Comparison of ENCODE assay signal across 36 cellular contexts in the genomic region with DNA sequence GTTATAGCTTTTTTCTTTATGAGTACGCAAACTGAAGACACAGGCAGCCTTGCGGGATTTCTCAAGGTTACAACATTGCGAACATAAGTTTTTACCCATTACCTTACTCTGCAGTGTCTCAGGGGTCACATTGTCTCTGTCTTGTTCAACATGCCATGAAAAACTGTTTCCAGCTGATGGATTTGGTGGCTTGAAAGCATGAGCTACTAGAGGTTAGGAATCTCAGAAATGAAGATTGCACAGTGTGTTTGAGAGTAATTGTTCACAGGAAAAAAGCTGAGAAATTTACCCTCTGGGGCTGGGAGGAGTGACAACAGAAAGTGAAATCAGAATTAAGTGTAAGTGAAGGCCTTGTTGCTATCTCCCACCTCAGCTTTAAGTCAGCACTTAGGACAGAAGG.
"Had no signal": no experiment of that assay in that cellular context is flagged by ENCODE, and none has a peak within 500 bp of the region (broad histone marks: within the 10 kb centered on the region; RNA-seq: fewer than 3 reads in every experiment).

No MANE protein-coding gene starts in this region.

- H3K27ac Mint-ChIP-seq: activated B cell treated with CpG ODN at 0.5 μM for 24 hours; activated CD4-positive, alpha-beta memory T cell treated with anti-CD3 and anti-CD28 coated beads for 36 hours; activated CD4-positive, alpha-beta T cell treated with anti-CD3 and anti-CD28 coated beads, Interleukin-2, amount 10 ng/mL, durations not matched to agents 24 days and 14 days; activated CD8-positive, alpha-beta T cell treated with anti-CD3 and anti-CD28 coated beads for 36 hours; activated naive CD4-positive, alpha-beta T cell treated with anti-CD3 and anti-CD28 coated beads for 36 hours; activated naive CD4-positive, alpha-beta T cell treated with anti-CD3 and anti-CD28 coated beads, Interleukin-2, amount 50 U/mL, for 72 hours; activated naive CD8-positive, alpha-beta T cell treated with anti-CD3 and anti-CD28 coated beads for 36 hours; activated T-cell treated with anti-CD3 and anti-CD28 coated beads, Interleukin-2, amount 50 U/mL, for 72 hours; activated T-helper 1 cell treated with anti-CD3 and anti-CD28 coated beads, Interleukin-12 subunit alpha, Interleukin-12 subunit beta, Interleukin-2, Interleukin-4 antibody, amounts not matched to agents 30 ng/mL and 10 ng/mL and 1 ng/mL, durations not matched to agents 14 hours and 24 hours and 36 hours; activated T-helper 17 cell treated with anti-CD3 and anti-CD28 coated beads, Interleukin-2, amount 50 U/mL, for 72 hours; T-cell; T-helper 2 cell treated with Interferon-gamma antibody and Interleukin-4, amounts not matched to agents 5 μg/mL and 100 μg/mL, for 36 hours had no signal

- ATAC-seq: activated CD8-positive, alpha-beta T cell treated with anti-CD3 and anti-CD28 coated beads for 36 hours; activated naive CD4-positive, alpha-beta T cell treated with anti-CD3 and anti-CD28 coated beads, Interleukin-2, amount 50 U/mL, for 72 hours; activated T-cell treated with anti-CD3 and anti-CD28 coated beads, Interleukin-2, amount 50 U/mL, for 4 hours; activated T-cell treated with anti-CD3 and anti-CD28 coated beads, Interleukin-2, amount 50 U/mL, for 72 hours; activated T-helper 17 cell treated with anti-CD3 and anti-CD28 coated beads, Interleukin-2, amount 50 U/mL, for 72 hours; body of pancreas; T-cell had no signal

- H3K36me3 ChIP-seq: adrenal gland, brain microvascular endothelial cell, breast epithelium had no signal

- H3K9me3 ChIP-seq: adrenal gland, body of pancreas, breast epithelium had no signal

- FAIRE-seq: astrocyte, TTC549 had no signal

- H3K4me1 Mint-ChIP-seq: activated B cell treated with CpG ODN at 0.5 μM for 24 hours; activated CD4-positive, alpha-beta T cell treated with anti-CD3 and anti-CD28 coated beads, Interleukin-2, amount 10 ng/mL, durations not matched to agents 24 days and 14 days; activated naive CD8-positive, alpha-beta T cell treated with anti-CD3 and anti-CD28 coated beads for 36 hours; activated T-helper 17 cell treated with anti-CD3 and anti-CD28 coated beads, Interleukin-2, amount 50 U/mL, for 72 hours; T-cell had no signal

- DNase-seq: activated B cell treated with CpG ODN at 0.5 μM for 24 hours; activated CD4-positive, alpha-beta memory T cell treated with anti-CD3 and anti-CD28 coated beads for 36 hours; activated CD4-positive, alpha-beta T cell treated with anti-CD3 and anti-CD28 coated beads for 4 hours; activated CD4-positive, alpha-beta T cell treated with anti-CD3 and anti-CD28 coated beads, Interleukin-2, amount 10 ng/mL, durations not matched to agents 24 days and 14 days; activated CD4-positive, alpha-beta T cell treated with anti-CD3 and anti-CD28 coated beads, Interleukin-2, amount 50 U/mL, for 1 hour; activated CD4-positive, alpha-beta T cell treated with anti-CD3 and anti-CD28 coated beads, Interleukin-2, amount 50 U/mL, for 4 hours; activated CD4-positive, CD25-positive, alpha-beta regulatory T cell treated with anti-CD3 and anti-CD28 coated beads, Interleukin-2, amount 50 U/mL, for 72 hours; activated CD8-positive, alpha-beta memory T cell treated with anti-CD3 and anti-CD28 coated beads, Interleukin-2, amount 50 U/mL, for 4 hours; activated CD8-positive, alpha-beta T cell treated with anti-CD3 and anti-CD28 coated beads for 36 hours; activated effector memory CD4-positive, alpha-beta T cell treated with anti-CD3 and anti-CD28 coated beads, Interleukin-2, amount 50 U/mL, for 16 hours; activated gamma-delta T cell treated with Interleukin-2 at 50 U/mL for 16 hours; activated naive CD4-positive, alpha-beta T cell; activated naive CD4-positive, alpha-beta T cell treated with anti-CD3 and anti-CD28 coated beads for 36 hours; activated naive CD4-positive, alpha-beta T cell treated with anti-CD3 and anti-CD28 coated beads, Interleukin-2, amount 50 U/mL, for 16 hours; activated naive CD8-positive, alpha-beta T cell treated with anti-CD3 and anti-CD28 coated beads for 36 hours; activated T-cell treated with anti-CD3 and anti-CD28 coated beads for 4 hours; activated T-cell treated with anti-CD3 and anti-CD28 coated beads, Interleukin-2, amount 50 U/mL, for 1 hour; activated T-cell treated with anti-CD3 and anti-CD28 coated beads, Interleukin-2, amount 50 U/mL, for 4 hours; activated T-cell treated with anti-CD3 and anti-CD28 coated beads, Interleukin-2, amount 50 U/mL, for 72 hours; adrenal gland; amniotic stem cell; aorta; body of pancreas; brain microvascular endothelial cell; central memory CD4-positive, alpha-beta T cell; T-cell; T-helper 2 cell; T-helper 9 cell had no signal

- H3K4me1 ChIP-seq: adrenal gland, body of pancreas, breast epithelium had no signal

- H3K4me3 Mint-ChIP-seq: activated B cell treated with CpG ODN at 0.5 μM for 24 hours; activated CD4-positive, alpha-beta memory T cell treated with anti-CD3 and anti-CD28 coated beads for 36 hours; activated CD4-positive, alpha-beta T cell treated with anti-CD3 and anti-CD28 coated beads, Interleukin-2, amount 10 ng/mL, durations not matched to agents 24 days and 14 days; activated CD8-positive, alpha-beta T cell treated with anti-CD3 and anti-CD28 coated beads for 36 hours; activated naive CD4-positive, alpha-beta T cell treated with anti-CD3 and anti-CD28 coated beads for 36 hours; activated naive CD8-positive, alpha-beta T cell treated with anti-CD3 and anti-CD28 coated beads for 36 hours; activated T-cell treated with anti-CD3 and anti-CD28 coated beads, Interleukin-2, amount 50 U/mL, for 4 hours; activated T-cell treated with anti-CD3 and anti-CD28 coated beads, Interleukin-2, amount 50 U/mL, for 72 hours; activated T-helper 1 cell treated with anti-CD3 and anti-CD28 coated beads, Interleukin-12 subunit alpha, Interleukin-12 subunit beta, Interleukin-2, Interleukin-4 antibody, amounts not matched to agents 30 ng/mL and 10 ng/mL and 1 ng/mL, durations not matched to agents 14 hours and 24 hours and 36 hours; activated T-helper 17 cell treated with anti-CD3 and anti-CD28 coated beads, Interleukin-2, amount 50 U/mL, for 72 hours; T-cell; T-helper 2 cell treated with Interferon-gamma antibody and Interleukin-4, amounts not matched to agents 5 μg/mL and 100 μg/mL, for 36 hours had no signal

- H3K27me3 ChIP-seq: adrenal gland, body of pancreas, brain microvascular endothelial cell, breast epithelium had no signal

- H3K27me3 Mint-ChIP-seq: activated B cell treated with CpG ODN at 0.5 μM for 24 hours; activated CD4-positive, alpha-beta memory T cell treated with anti-CD3 and anti-CD28 coated beads for 36 hours; activated CD4-positive, alpha-beta T cell treated with anti-CD3 and anti-CD28 coated beads, Interleukin-2, amount 10 ng/mL, durations not matched to agents 24 days and 14 days; activated CD8-positive, alpha-beta T cell treated with anti-CD3 and anti-CD28 coated beads for 36 hours; activated naive CD8-positive, alpha-beta T cell treated with anti-CD3 and anti-CD28 coated beads for 36 hours; activated T-helper 17 cell treated with anti-CD3 and anti-CD28 coated beads, Interleukin-2, amount 50 U/mL, for 72 hours; T-cell had no signal

- H3K36me3 Mint-ChIP-seq: activated CD4-positive, alpha-beta memory T cell treated with anti-CD3 and anti-CD28 coated beads for 36 hours; activated naive CD8-positive, alpha-beta T cell treated with anti-CD3 and anti-CD28 coated beads for 36 hours had no signal

- H3K4me3 ChIP-seq: adrenal gland, body of pancreas, breast epithelium had no signal

- H3K27ac ChIP-seq: adrenal gland, body of pancreas, brain microvascular endothelial cell, breast epithelium, VCaP had no signal
